Comparison of ENCODE assay signal across 20 cellular contexts in the genomic region with DNA sequence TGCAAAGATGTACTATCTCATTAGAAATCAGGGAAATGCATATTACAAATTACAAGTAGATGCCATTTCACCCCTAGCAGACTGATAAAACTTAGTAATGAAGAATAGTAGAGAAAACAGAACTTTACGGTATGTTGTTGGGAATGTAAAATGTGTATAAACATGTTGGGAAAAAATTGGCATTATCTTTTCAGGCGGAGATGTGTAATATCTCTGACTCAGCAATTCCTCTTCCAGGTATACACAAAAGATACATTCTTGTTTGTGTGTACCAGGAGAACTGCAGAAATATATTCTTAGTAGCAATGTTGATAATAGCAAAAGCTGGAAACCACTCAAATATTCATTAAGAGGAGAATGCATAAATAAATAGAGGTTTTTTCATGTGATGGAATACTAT.
A peak's percentile ranks its signal among the peaks of the same experiment; 100 is the strongest.
DNase-seq lines count a peak whose midpoint lies in the region; ATAC-seq, FAIRE-seq and TF ChIP-seq lines count a peak whose summit lies in the region.
"Had no signal": no experiment of that assay in that cellular context is flagged by ENCODE, and none has a peak within 500 bp of the region (broad histone marks: within the 10 kb centered on the region; RNA-seq: fewer than 3 reads in every experiment).

No MANE protein-coding gene starts in this region.

- no peak overlapping the region for H3K4ac ChIP-seq in neuronal stem cell (ENCODE audit: low read length)

- DNase-seq in K562 (ENCODE audit: extremely low read depth in 1 of 4, low spot score in 3 of 4) = no peak
- peak; percentile 66 for DNase-seq in epithelial cell of esophagus (ENCODE audit: low read depth)
- DNase-seq in Karpas-422 = no peak
- no peak for DNase-seq in neuronal stem cell (ENCODE audit: low spot score)
- DNase-seq in pons (ENCODE audit: low spot score) = no peak
- DNase-seq: Calu3; CD8-positive, alpha-beta T cell; DND-41; H7; HFFc6; KG1 had no signal

- CTCF ChIA-PET in K562 (lab: Yijun Ruan, JAX; ENCODE audit: low intra/inter-chr PET ratio) = interaction anchor here (0.8 to 1.4 kb wide), 2 partner anchors 88 to 121 kb away, joined by 3 to 5 read pairs; no protein-coding TSS in a partner anchor

- POLR2A ChIA-PET in K562 (lab: Yijun Ruan, JAX) = no interaction called here

- H3K27ac ChIP-seq in BLaER1 (peak overlapping the region; percentile 79), DOHH2 (ENCODE audit: low read depth, low read length) (peak overlapping the region; percentile 70), K562 (ENCODE audit: extremely low read depth, low read depth, low read length) (no peak overlapping the region), Karpas-422 (ENCODE audit: low read length) (no peak overlapping the region), neuronal stem cell (replicated peaks; ENCODE audit: low read length) (no peak overlapping the region)
- H3K27ac ChIP-seq: GM23248, HL-60 had no signal

- in situ Hi-C loops in K562 (cut with MboI) = no loop called here

- ATAC-seq in K562 (no peak), GM21529 (IDR thresholded peaks at IDR 0.05; ENCODE audit: unreplicated experiment) (no peak)
- ATAC-seq: CD8-positive, alpha-beta T cell; HCT116 had no signal

- H3K4me3 ChIP-seq in BLaER1 (no peak overlapping the region), DOHH2 (ENCODE audit: low read length) (peak overlapping the region; percentile 12; the same call in 1 of the 2 replicates), K562 (no peak overlapping the region), epithelial cell of esophagus (ENCODE audit: low read length) (no peak overlapping the region), Karpas-422 (ENCODE audit: low read length) (no peak overlapping the region), neuronal stem cell (ENCODE audit: low read length in 2 of 2) (no peak overlapping the region)
- H3K4me3 ChIP-seq: GM23248 had no signal

- WGBS in K562 (ENCODE audit: insufficient coverage, low coverage, missing lambda C conversion rate) = 57% methylated on average over 2 of the region's 2 CpGs
- 86% methylated on average over 1 of the region's 2 CpGs; no CpG with 5 or more reads in 1 of the 2 donors for whole genome bisulfite sequencing in neuronal stem cell (ENCODE audit: extremely low coverage in 2 of 2, insufficient read length in 2 of 2, insufficient replicate concordance in 1 of 2), 2 donors

- no peak overlapping the region for H2BK15ac ChIP-seq in neuronal stem cell (ENCODE audit: low read length)

- intact Hi-C loops in K562 (cut with micrococcal nuclease) = loop anchor here (1.0 to 10.0 kb wide), 3 partner anchors 88 to 1054 kb away; no protein-coding TSS in a partner anchor

- no peak overlapping the region for H2BK12ac ChIP-seq in neuronal stem cell (ENCODE audit: low read length)

- no peaks in the 10 kb centered on the region for H3F3A ChIP-seq in DOHH2 (ENCODE audit: control insufficient read depth, insufficient read depth)

- H2AFZ ChIP-seq in K562 (ENCODE audit: low read depth, low read length) (no peak overlapping the region), Karpas-422 (ENCODE audit: low read length) (no peak overlapping the region), neuronal stem cell (ENCODE audit: low read length) (no peak overlapping the region)
- H2AFZ ChIP-seq: GM23248 had no signal

- no peak overlapping the region for H3K18ac ChIP-seq in neuronal stem cell (ENCODE audit: low read length)

- no peak for TF ChIP-seq EP300 in K562 (IDR thresholded peaks at IDR 0.05; ENCODE audit: low read length)

- FAIRE-seq in K562 (lab: Jason Lieb, UNC) = no peak
- FAIRE-seq: A204.1, G401.6, GM18507 had no signal

- H3K4me2 ChIP-seq in BLaER1 (peak overlapping the region; percentile 78), DOHH2 (ENCODE audit: low read length) (peak overlapping the region; percentile 58), K562 (ENCODE audit: insufficient read depth, low read length) (no peak overlapping the region), Karpas-422 (ENCODE audit: low read depth, low read length, poor library complexity, severe bottlenecking) (no peak overlapping the region), neuronal stem cell (ENCODE audit: insufficient read depth, low read length, poor library complexity, severe bottlenecking) (no peak overlapping the region)

- no peak overlapping the region for H4K8ac ChIP-seq in neuronal stem cell (ENCODE audit: low read depth, low read length)

- H2BK120ac ChIP-seq in neuronal stem cell (ENCODE audit: low read depth, low read length) = no peak overlapping the region

- TF ChIP-seq RAD21 in K562 (CRISPR knock-in tag; conservative IDR thresholded peaks at IDR 0.05 in 1 of 2, IDR thresholded peaks at IDR 0.05 in 1 of 2) = no peak

- H3K79me2 ChIP-seq in DOHH2 (ENCODE audit: control insufficient read depth, low read length) = no peaks in the 10 kb centered on the region
- H3K79me2 ChIP-seq in K562 (ENCODE audit: control insufficient read depth, insufficient read depth, low read length) = no peaks in the 10 kb centered on the region
- H3K79me2 ChIP-seq in Karpas-422 (ENCODE audit: low read length) = no peaks in the 10 kb centered on the region

- H4K20me1 ChIP-seq in BLaER1 = no peaks in the 10 kb centered on the region
- no peaks in the 10 kb centered on the region for H4K20me1 ChIP-seq in DOHH2 (ENCODE audit: control insufficient read depth, insufficient read depth, low read depth, low read length)
- no peaks in the 10 kb centered on the region for H4K20me1 ChIP-seq in K562 (replicated peaks; ENCODE audit: control insufficient read depth, insufficient read depth, low read length)
- no peaks in the 10 kb centered on the region for H4K20me1 ChIP-seq in Karpas-422 (ENCODE audit: insufficient read depth, low read depth, low read length)

- H3K9me2 ChIP-seq in DOHH2 (replicated peaks; ENCODE audit: control insufficient read depth, low read length) = no peaks in the 10 kb centered on the region
- H3K9me2 ChIP-seq in Karpas-422 (replicated peaks; ENCODE audit: insufficient read depth, low read length) = no peaks in the 10 kb centered on the region

- H4K91ac ChIP-seq in neuronal stem cell (ENCODE audit: low read depth, low read length, poor library complexity) = no peak overlapping the region

- TF ChIP-seq CTCF in DOHH2 (IDR thresholded peaks at IDR 0.05; ENCODE audit: low read depth, low read length, poor library complexity, severe bottlenecking) (no peak), K562 (IDR thresholded peaks at IDR 0.05 in 2 of 3, conservative IDR thresholded peaks at IDR 0.05 in 1 of 3; ENCODE audit: insufficient read depth in 2 of 3, low read depth in 1 of 3, low read length in 3 of 3) (no peak), epithelial cell of esophagus (IDR thresholded peaks at IDR 0.05; ENCODE audit: insufficient read depth, low read depth, low read length, missing control alignments) (no peak)

- no peak overlapping the region for H3K14ac ChIP-seq in neuronal stem cell (ENCODE audit: low read length)

- H3K23ac ChIP-seq in neuronal stem cell (ENCODE audit: low read depth, low read length, poor library complexity) = no peak overlapping the region

- peaks cover 38% of the 10 kb centered on the region for H3K9me3 ChIP-seq in BLaER1
- 0 out of 2 replicates have a peak, but pooled peaks cover 4% of the 10 kb centered on the region for H3K9me3 ChIP-seq in DOHH2 (ENCODE audit: control insufficient read depth, insufficient read depth, low read length)
- H3K9me3 ChIP-seq in K562 (replicated peaks; ENCODE audit: control insufficient read depth, insufficient read depth, low read depth, low read length) = 0 out of 2 replicates have a peak, but pooled peaks cover 2% of the 10 kb centered on the region
- no peaks in the 10 kb centered on the region for H3K9me3 ChIP-seq in Karpas-422 (ENCODE audit: low read length)
- H3K9me3 ChIP-seq in neuronal stem cell (replicated peaks in 1 of 2; ENCODE audit: control insufficient read depth in 2 of 2, insufficient read depth in 1 of 2, low read depth in 1 of 2, low read length in 2 of 2) = peaks cover 0 to 3% of the 10 kb centered on the region in 2 donors

- H3K9ac ChIP-seq in BLaER1 (no peak overlapping the region), K562 (ENCODE audit: insufficient read depth in 1 of 2, low read depth in 2 of 2, low read length in 2 of 2) (no peak overlapping the region), Karpas-422 (ENCODE audit: low read length) (no peak overlapping the region), neuronal stem cell (ENCODE audit: low read depth, low read length, poor library complexity) (no peak overlapping the region)
- H3K9ac ChIP-seq: GM23248 had no signal

- no peak overlapping the region for H2BK5ac ChIP-seq in neuronal stem cell (ENCODE audit: low read length)

- H3K4me1 ChIP-seq in BLaER1 (peaks cover 69% of the 10 kb centered on the region), DOHH2 (ENCODE audit: control insufficient read depth, low read length) (peaks cover 38% of the 10 kb centered on the region), K562 (replicated peaks in 1 of 2; ENCODE audit: control insufficient read depth in 2 of 2, insufficient read depth in 2 of 2, low read length in 2 of 2) (peaks cover 0 to 5% of the 10 kb centered on the region in 2 experiments; a peak in 4 of 5 replicates), Karpas-422 (ENCODE audit: low read length) (peaks cover 13% of the 10 kb centered on the region), neuronal stem cell (ENCODE audit: control insufficient read depth in 2 of 2, insufficient read depth in 1 of 2, low read depth in 1 of 2, low read length in 2 of 2) (peaks cover 0 to 3% of the 10 kb centered on the region in 2 donors)

- no peak overlapping the region for H2AK5ac ChIP-seq in neuronal stem cell (ENCODE audit: low read depth, low read length)

- H3K79me1 ChIP-seq in neuronal stem cell (ENCODE audit: low read depth, low read length) = no peaks in the 10 kb centered on the region

- no peaks in the 10 kb centered on the region for H3K9me1 ChIP-seq in K562 (ENCODE audit: control insufficient read depth, insufficient read depth, low read length)

- no peaks in the 10 kb centered on the region for H3K27me3 ChIP-seq in BLaER1
- H3K27me3 ChIP-seq in DOHH2 (ENCODE audit: control insufficient read depth, low read length) = no peaks in the 10 kb centered on the region
- H3K27me3 ChIP-seq in K562 (ENCODE audit: control insufficient read depth in 2 of 2, insufficient read depth in 2 of 2, low read length in 2 of 2) = no peaks in the 10 kb centered on the region
- no peaks in the 10 kb centered on the region for H3K27me3 ChIP-seq in Karpas-422 (ENCODE audit: low read length)
- H3K27me3 ChIP-seq in neuronal stem cell (ENCODE audit: control insufficient read depth in 3 of 3, insufficient read depth in 3 of 3, low read depth in 1 of 3, low read length in 3 of 3) = no peaks in the 10 kb centered on the region

- TF ChIP-seq POLR2A in K562 (conservative IDR thresholded peaks at IDR 0.05) = no peak

- no TSS peak for BruUV-seq in K562 (replicated peaks; lab: Mats Ljungman, UMichigan)

- H3K36me3 ChIP-seq in BLaER1 (0 out of 2 replicates have a peak, but pooled peaks cover 5% of the 10 kb centered on the region), DOHH2 (ENCODE audit: control insufficient read depth, low read length) (no peaks in the 10 kb centered on the region), K562 (ENCODE audit: control insufficient read depth, insufficient read depth, low read length) (no peaks in the 10 kb centered on the region), Karpas-422 (ENCODE audit: insufficient read depth, low read length) (no peaks in the 10 kb centered on the region), neuronal stem cell (replicated peaks in 1 of 2; ENCODE audit: control insufficient read depth in 2 of 2, insufficient read depth in 2 of 2, low read length in 2 of 2) (no peaks in the 10 kb centered on the region)

Comparison
In these comparisons a context has a peak if more than half of its experiments do, and no peak if none do; other contexts are left out.
1. H3K27ac ChIP-seq: peak in BLaER1 (single experiment) and DOHH2 (single experiment); none in K562 (single experiment), Karpas-422 (single experiment) and neuronal stem cell (single experiment).
2. H3K4me2 ChIP-seq: peak in BLaER1 (single experiment) and DOHH2 (single experiment); none in K562 (single experiment), Karpas-422 (single experiment) and neuronal stem cell (single experiment).